ENCODE assay signal across 18 cellular contexts in genomic region chr9:38276751-38277439, GRCh38.
DNase-seq lines count a peak whose midpoint lies in the region; ATAC-seq, FAIRE-seq and TF ChIP-seq lines count a peak whose summit lies in the region.
"Had no signal": no experiment of that assay in that cellular context is flagged by ENCODE, and none has a peak within 500 bp of the region (broad histone marks: within the 10 kb centered on the region; RNA-seq: fewer than 3 reads in every experiment).

No MANE protein-coding gene starts in this region.

- no peak overlapping the region for H2AFZ ChIP-seq in neuronal stem cell (ENCODE audit: low read length)

- no peak overlapping the region for H3K9ac ChIP-seq in neuronal stem cell (ENCODE audit: low read depth, low read length, poor library complexity)

- H3K4me2 ChIP-seq in neuronal stem cell (ENCODE audit: insufficient read depth, low read length, poor library complexity, severe bottlenecking), result no peak overlapping the region

- WGBS in neuronal stem cell (ENCODE audit: extremely low coverage in 2 of 2, insufficient read length in 2 of 2, insufficient replicate concordance in 1 of 2), 2 donors, result no CpG with 5 or more reads among the region's 14 CpGs
- 81 to 90% (median 86%) methylated on average over 14 of the region's 14 CpGs for WGBS in small intestine, 3 donors

- H3K9me3 Mint-ChIP-seq in brain, result peaks cover 0 to 10% (median 7%) of the 10 kb centered on the region in 5 experiments
- H3K9me3 Mint-ChIP-seq in activated naive CD4-positive, alpha-beta T cell treated with anti-CD3 and anti-CD28 coated beads, Interleukin-2, amount 50 U/mL, for 72 hours, result no peaks in the 10 kb centered on the region

- no peak overlapping the region for H3K23ac ChIP-seq in neuronal stem cell (ENCODE audit: low read depth, low read length, poor library complexity)

- H3K36me3 ChIP-seq in neuronal stem cell (replicated peaks in 1 of 2; ENCODE audit: control insufficient read depth in 2 of 2, insufficient read depth in 2 of 2, low read length in 2 of 2) (no peaks in the 10 kb centered on the region), small intestine (ENCODE audit: control insufficient read depth in 2 of 2, insufficient read depth in 2 of 2, low read length in 2 of 2) (no peaks in the 10 kb centered on the region), BE2C (no peaks in the 10 kb centered on the region)
- H3K36me3 ChIP-seq: MG63, SJSA1 had no signal

- no peak overlapping the region for H3K4me3 ChIP-seq in neuronal stem cell (ENCODE audit: low read length in 2 of 2)
- no peak overlapping the region for H3K4me3 ChIP-seq in small intestine (ENCODE audit: low read depth in 1 of 2, low read length in 2 of 2)
- H3K4me3 ChIP-seq in BE2C (ENCODE audit: low read depth, low read length), result no peak overlapping the region
- H3K4me3 ChIP-seq: MG63, SJSA1 had no signal

- peak overlapping the region; percentile 9 for H3K14ac ChIP-seq in neuronal stem cell (ENCODE audit: low read length)

- peak; percentile 19 for DNase-seq in activated CD8-positive, alpha-beta memory T cell treated with anti-CD3 and anti-CD28 coated beads for 24 hours
- no peak for DNase-seq in activated CD8-positive, alpha-beta memory T cell treated with anti-CD3 and anti-CD28 coated beads, Interleukin-2, amount 50 U/mL, for 48 hours
- DNase-seq in neuronal stem cell (ENCODE audit: low spot score), result no peak
- DNase-seq in NOMO-1 treated with dmso at 0.1 percent for 144 hours (lab: John Stamatoyannopoulos, UW; ENCODE audit: unreplicated experiment), result no peak
- no peak for DNase-seq in small intestine
- no peak for DNase-seq in BE2C
- no peak for DNase-seq in activated naive CD4-positive, alpha-beta T cell treated with anti-CD3 and anti-CD28 coated beads, Interleukin-2, amount 50 U/mL, for 72 hours (ENCODE audit: low spot score in 2 of 2)
- DNase-seq: CD4-positive, alpha-beta memory T cell; GF-D8; H7; MG63; NCI-H1092; NCI-H1436 treated with DMSO at 0.1 percent for 48 hours; NCI-H2029 had no signal

- peaks cover 40% of the 10 kb centered on the region for H3K4me1 Mint-ChIP-seq in brain

- peaks cover 0 to 1% of the 10 kb centered on the region in 2 donors for H3K4me1 ChIP-seq in neuronal stem cell (ENCODE audit: control insufficient read depth in 2 of 2, insufficient read depth in 1 of 2, low read depth in 1 of 2, low read length in 2 of 2)
- no peaks in the 10 kb centered on the region for H3K4me1 ChIP-seq in small intestine (ENCODE audit: control insufficient read depth in 2 of 2, insufficient read depth in 1 of 2, low read depth in 1 of 2, low read length in 1 of 2)
- no peaks in the 10 kb centered on the region for H3K4me1 ChIP-seq in BE2C
- H3K4me1 ChIP-seq: SJSA1 had no signal

- FAIRE-seq in small intestine (lab: Jason Lieb, UNC), result no peak

- H3K27me3 ChIP-seq in neuronal stem cell (ENCODE audit: control insufficient read depth in 3 of 3, insufficient read depth in 3 of 3, low read depth in 1 of 3, low read length in 3 of 3) (no peaks in the 10 kb centered on the region), small intestine (ENCODE audit: control insufficient read depth in 2 of 2, insufficient read depth in 2 of 2, low read length in 2 of 2) (no peaks in the 10 kb centered on the region), BE2C (no peaks in the 10 kb centered on the region)
- H3K27me3 ChIP-seq: MG63, SJSA1 had no signal

- peaks cover 9% of the 10 kb centered on the region for H3K27me3 Mint-ChIP-seq in brain

- no peak overlapping the region for H4K8ac ChIP-seq in neuronal stem cell (ENCODE audit: low read depth, low read length)

- ATAC-seq in activated naive CD4-positive, alpha-beta T cell treated with anti-CD3 and anti-CD28 coated beads, Interleukin-2, amount 50 U/mL, for 72 hours, result no peak

- H3K79me1 ChIP-seq in neuronal stem cell (ENCODE audit: low read depth, low read length), result no peaks in the 10 kb centered on the region

- H2BK12ac ChIP-seq in neuronal stem cell (ENCODE audit: low read length), result no peak overlapping the region

- no peak overlapping the region for H3K4me3 Mint-ChIP-seq in brain
- H3K4me3 Mint-ChIP-seq: B cell had no signal

- no peak overlapping the region for H3K27ac ChIP-seq in neuronal stem cell (replicated peaks; ENCODE audit: low read length)
- H3K27ac ChIP-seq in small intestine (ENCODE audit: low read depth in 1 of 2, low read length in 1 of 2), result no peak overlapping the region
- H3K27ac ChIP-seq: 22Rv1, SJSA1 had no signal

- no peaks in the 10 kb centered on the region for H3K36me3 Mint-ChIP-seq in brain
- H3K36me3 Mint-ChIP-seq in activated naive CD4-positive, alpha-beta T cell treated with anti-CD3 and anti-CD28 coated beads, Interleukin-2, amount 50 U/mL, for 72 hours, result no peaks in the 10 kb centered on the region
- H3K36me3 Mint-ChIP-seq: CD4-positive, alpha-beta memory T cell had no signal

- TF ChIP-seq CTCF in brain (conservative IDR thresholded peaks at IDR 0.05) (no peak), BE2C (IDR thresholded peaks at IDR 0.05; ENCODE audit: low read depth, low read length) (no peak)

- H2BK5ac ChIP-seq in neuronal stem cell (ENCODE audit: low read length), result no peak overlapping the region

- peak overlapping the region; percentile 18 for H4K91ac ChIP-seq in neuronal stem cell (ENCODE audit: low read depth, low read length, poor library complexity)

- H3K4ac ChIP-seq in neuronal stem cell (ENCODE audit: low read length), result no peak overlapping the region

- H3K9me3 ChIP-seq in neuronal stem cell (replicated peaks in 1 of 2; ENCODE audit: control insufficient read depth in 2 of 2, insufficient read depth in 1 of 2, low read depth in 1 of 2, low read length in 2 of 2) (no peaks in the 10 kb centered on the region), small intestine (ENCODE audit: control insufficient read depth, low read depth) (no peaks in the 10 kb centered on the region), BE2C (no peaks in the 10 kb centered on the region)
- H3K9me3 ChIP-seq: MG63, SJSA1 had no signal

- no peak overlapping the region for H2BK15ac ChIP-seq in neuronal stem cell (ENCODE audit: low read length)

- peak overlapping the region; percentile 46 for H3K18ac ChIP-seq in neuronal stem cell (ENCODE audit: low read length)

- peak overlapping the region in 3 of 5 experiments; percentile 46 to 79 (median 55) for H3K27ac Mint-ChIP-seq in brain
- H3K27ac Mint-ChIP-seq in activated naive CD4-positive, alpha-beta T cell treated with anti-CD3 and anti-CD28 coated beads, Interleukin-2, amount 50 U/mL, for 72 hours, result no peak overlapping the region
- H3K27ac Mint-ChIP-seq: B cell had no signal

- no peak overlapping the region for H2AK5ac ChIP-seq in neuronal stem cell (ENCODE audit: low read depth, low read length)

- H2BK120ac ChIP-seq in neuronal stem cell (ENCODE audit: low read depth, low read length), result no peak overlapping the region

Comparison
In these comparisons a context has a peak if more than half of its experiments do, and no peak if none do; other contexts are left out.
1. H3K27ac Mint-ChIP-seq: peak in brain (3 of 5); none in activated naive CD4-positive, alpha-beta T cell treated with anti-CD3 and anti-CD28 coated beads, Interleukin-2, amount 50 U/mL, for 72 hours (0 of 2).